1 cellular context compared by ENCODE assay signal in genomic region chr1:92538413-92539061, GRCh38.
TF ChIP-seq lines count a peak whose summit lies in the region.

No MANE protein-coding gene starts in this region.

TF ChIP-seq in GM12878, 131 proteins besides CTCF, POLR2A, EP300 and RAD21 (continued from another document and continues in another):
- TF ChIP-seq CBX5 (IDR thresholded peaks at IDR 0.05; ENCODE audit: low read depth): no peak
- no peak for TF ChIP-seq MYC (IDR thresholded peaks at IDR 0.05; ENCODE audit: insufficient read depth, insufficient read length, insufficient replicate concordance, low read length, severe bottlenecking)
- no peak for TF ChIP-seq WRNIP1 (IDR thresholded peaks at IDR 0.05; ENCODE audit: borderline replicate concordance, low read depth, low read length)
- peak; percentile 56; the same call in 1 of the 2 replicates for TF ChIP-seq IRF4 (IDR thresholded peaks at IDR 0.05; ENCODE audit: low read depth, low read length)
- TF ChIP-seq CREB1 (IDR thresholded peaks at IDR 0.05; ENCODE audit: low read depth): no peak
- TF ChIP-seq CHD4 (IDR thresholded peaks at IDR 0.05): no peak
- TF ChIP-seq JUNB (IDR thresholded peaks at IDR 0.05): peak; percentile 67
- peak in 1 of 2 experiments; percentile 13; a peak in 1 of 4 replicates for TF ChIP-seq CEBPB (IDR thresholded peaks at IDR 0.05; ENCODE audit: borderline replicate concordance in 1 of 2, low read depth in 2 of 2, low read length in 2 of 2)
- TF ChIP-seq ASH2L (IDR thresholded peaks at IDR 0.05; ENCODE audit: borderline replicate concordance, low read depth): peak; percentile 71; the same call in 1 of the 2 replicates
- no peak for TF ChIP-seq ZNF207 (IDR thresholded peaks at IDR 0.05; ENCODE audit: borderline replicate concordance)
- TF ChIP-seq EGR1 (IDR thresholded peaks at IDR 0.05; ENCODE audit: borderline replicate concordance in 1 of 2, low read depth in 2 of 2, low read length in 2 of 2): no peak
- no peak for TF ChIP-seq SIN3A (IDR thresholded peaks at IDR 0.05; ENCODE audit: low read depth, low read length)
- TF ChIP-seq RBBP5 (conservative IDR thresholded peaks at IDR 0.05): no peak
- 0 out of 2 replicates have a peak, but pooled peaks have one; percentile 47 for TF ChIP-seq MTA3 (IDR thresholded peaks at IDR 0.05; ENCODE audit: borderline replicate concordance, low read length)
- TF ChIP-seq TCF12 (IDR thresholded peaks at IDR 0.05; ENCODE audit: low read depth, low read length): peak; percentile 64; the same call in 1 of the 2 replicates
- no peak for TF ChIP-seq NR2C1 (IDR thresholded peaks at IDR 0.05)
- peak; percentile 84 to 85 for TF ChIP-seq IKZF2 (IDR thresholded peaks at IDR 0.05)
- TF ChIP-seq HDAC6 (IDR thresholded peaks at IDR 0.05; ENCODE audit: unreplicated experiment): no peak
- no peak for TF ChIP-seq ATF3 (IDR thresholded peaks at IDR 0.05; ENCODE audit: borderline replicate concordance, extremely low read depth, low read depth, low read length)
- TF ChIP-seq RAD51 (IDR thresholded peaks at IDR 0.05): no peak
- no peak for TF ChIP-seq ZNF217 (IDR thresholded peaks at IDR 0.05)
- no peak for TF ChIP-seq SMC3 (IDR thresholded peaks at IDR 0.05; ENCODE audit: borderline replicate concordance, low read length)
- TF ChIP-seq ZBED1 (IDR thresholded peaks at IDR 0.05; ENCODE audit: borderline replicate concordance): no peak
- TF ChIP-seq RELB (IDR thresholded peaks at IDR 0.05; ENCODE audit: low read depth): peak; percentile 42; the same call in 1 of the 2 replicates
- TF ChIP-seq NFXL1 (IDR thresholded peaks at IDR 0.05; ENCODE audit: borderline replicate concordance): no peak
- TF ChIP-seq BHLHE40 (IDR thresholded peaks at IDR 0.05; ENCODE audit: borderline replicate concordance in 1 of 2, low read depth in 2 of 2, low read length in 1 of 2): 0 out of 4 replicates have a peak, but pooled peaks of 1 of the 2 experiments have one; percentile 25
- TF ChIP-seq SP1 (IDR thresholded peaks at IDR 0.05; ENCODE audit: low read depth, low read length): no peak
- peak; percentile 63 for TF ChIP-seq PKNOX1 (IDR thresholded peaks at IDR 0.05)
- TF ChIP-seq E2F8 (IDR thresholded peaks at IDR 0.05; ENCODE audit: low read depth, partially characterized antibody): peak; percentile 16
- TF ChIP-seq IRF3 (IDR thresholded peaks at IDR 0.05): no peak
- peak; percentile 66 for TF ChIP-seq DPF2 (IDR thresholded peaks at IDR 0.05)
- TF ChIP-seq KAT2A (conservative IDR thresholded peaks at IDR 0.05; ENCODE audit: control insufficient read depth, low read depth, low read length): no peak
- no peak for TF ChIP-seq SUZ12 (IDR thresholded peaks at IDR 0.05; ENCODE audit: unreplicated experiment)
- no peak; the same call in 1 of the 2 replicates for TF ChIP-seq SMARCA5 (IDR thresholded peaks at IDR 0.05)
- TF ChIP-seq POLR2AphosphoS5 (IDR thresholded peaks at IDR 0.05; ENCODE audit: low read length): peak; percentile 64; the same call in 1 of the 2 replicates
- no peak; the same call in 1 of the 2 replicates for TF ChIP-seq ATF7 (IDR thresholded peaks at IDR 0.05; ENCODE audit: low read depth)
- no peak for TF ChIP-seq IRF5 (IDR thresholded peaks at IDR 0.05; ENCODE audit: borderline replicate concordance)
- TF ChIP-seq PAX8 (IDR thresholded peaks at IDR 0.05): no peak
- peak; percentile 47 for TF ChIP-seq FOXM1 (IDR thresholded peaks at IDR 0.05; ENCODE audit: low read depth, low read length)
- TF ChIP-seq CREM (IDR thresholded peaks at IDR 0.05; ENCODE audit: low read depth): peak; percentile 37; the same call in 1 of the 2 replicates
- TF ChIP-seq ATF2 (IDR thresholded peaks at IDR 0.05; ENCODE audit: low read length): peak; percentile 57; the same call in 1 of the 2 replicates
- TF ChIP-seq HSF1 (IDR thresholded peaks at IDR 0.05; ENCODE audit: low read depth, low read length): no peak
- TF ChIP-seq PML (IDR thresholded peaks at IDR 0.05; ENCODE audit: low read length): peak; percentile 60; the same call in 1 of the 2 replicates
- no peak for TF ChIP-seq ETV6 (conservative IDR thresholded peaks at IDR 0.05 in 1 of 2, IDR thresholded peaks at IDR 0.05 in 1 of 2; ENCODE audit: borderline replicate concordance in 1 of 2, low read depth in 1 of 2)
- TF ChIP-seq ZBTB40 (IDR thresholded peaks at IDR 0.05; ENCODE audit: borderline replicate concordance): no peak
- TF ChIP-seq MYB (IDR thresholded peaks at IDR 0.05; ENCODE audit: borderline replicate concordance, low read depth, low read length): no peak
- no peak for TF ChIP-seq TARDBP (IDR thresholded peaks at IDR 0.05; ENCODE audit: borderline replicate concordance)
- peak; percentile 53; the same call in 1 of the 2 replicates for TF ChIP-seq TCF7 (IDR thresholded peaks at IDR 0.05; ENCODE audit: borderline replicate concordance)
- peak; percentile 50 for TF ChIP-seq MEF2B (IDR thresholded peaks at IDR 0.05; ENCODE audit: partially characterized antibody, poor library complexity, severe bottlenecking)
- TF ChIP-seq MLLT1 (IDR thresholded peaks at IDR 0.05): peak; percentile 40; the same call in 1 of the 2 replicates
